ENCODE assay signal across 8 cellular contexts in genomic region chr16:57147381-57148191, GRCh38. TPM values are rescaled to one million over a fixed set of nuclear protein-coding genes. Genes with fewer than 3 reads are reported as not detected.
DNase-seq lines count a peak whose midpoint lies in the region; ATAC-seq and TF ChIP-seq lines count a peak whose summit lies in the region.

No MANE protein-coding gene starts in this region.

- H3K27me3 ChIP-seq in thyroid gland = no peaks in the 10 kb centered on the region

- H3K4me3 Mint-ChIP-seq in activated naive CD4-positive, alpha-beta T cell treated with anti-CD3 and anti-CD28 coated beads, Interleukin-2, amount 50 U/mL, for 24 hours = no peak overlapping the region
- H3K4me3 Mint-ChIP-seq in brain = peak overlapping the region in 3 of 5 experiments; percentile 24 to 40 (median 31)
- no peak overlapping the region for H3K4me3 Mint-ChIP-seq in T-cell
- H3K4me3 Mint-ChIP-seq in activated CD4-positive, alpha-beta memory T cell treated with anti-CD3 and anti-CD28 coated beads, Interleukin-2, amount 10 ng/mL, durations not matched to agents 7 days and 5 days = no peak overlapping the region

- CTCF ChIA-PET in T-cell (lab: Charles Lee) = no interaction called here
- CTCF ChIA-PET in activated CD4-positive, alpha-beta memory T cell treated with anti-CD3 and anti-CD28 coated beads, Interleukin-2, amount 10 ng/mL, durations not matched to agents 7 days and 5 days (lab: Charles Lee) = interaction anchor here (1.0 kb wide), 1 partner anchor 63 kb away, joined by 3 read pairs; no protein-coding TSS in a partner anchor

- WGBS in thyroid gland, 2 donors = 30 to 44% methylated on average over 14 of the region's 14 CpGs

- peak overlapping the region in 2 of 3 donors; percentile 17 to 49 for H3K27ac ChIP-seq in thyroid gland

- no peak for DNase-seq in activated naive CD4-positive, alpha-beta T cell treated with anti-CD3 and anti-CD28 coated beads, Interleukin-2, amount 50 U/mL, for 16 hours
- DNase-seq in left kidney (ENCODE audit: low read depth, low spot score) = peak; percentile 63
- peak; percentile 70 to 81 for DNase-seq in thyroid gland
- DNase-seq in T-cell = no peak
- no peak for DNase-seq in activated CD4-positive, alpha-beta memory T cell treated with anti-CD3 and anti-CD28 coated beads, Interleukin-2, amount 10 ng/mL, durations not matched to agents 7 days and 5 days
- no peak for DNase-seq in SKM-1 treated with dmso at 0.1 percent for 144 hours (lab: John Stamatoyannopoulos, UW; ENCODE audit: unreplicated experiment)

- no peak overlapping the region for H3K4me3 ChIP-seq in thyroid gland (replicated peaks in 1 of 3)

- TF ChIP-seq POLR2A in thyroid gland (IDR thresholded peaks at IDR 0.05) = no peak

- ATAC-seq in T-cell (replicated peaks in 1 of 4) = no peak

- no peaks in the 10 kb centered on the region for H3K9me3 ChIP-seq in thyroid gland

- peak overlapping the region; percentile 59 for H3K27ac Mint-ChIP-seq in activated naive CD4-positive, alpha-beta T cell treated with anti-CD3 and anti-CD28 coated beads, Interleukin-2, amount 50 U/mL, for 24 hours
- H3K27ac Mint-ChIP-seq in brain (peak overlapping the region; percentile 44 to 98 (median 88)), T-cell (peak overlapping the region in 1 of 2 donors; percentile 34)
- H3K27ac Mint-ChIP-seq in activated CD4-positive, alpha-beta memory T cell treated with anti-CD3 and anti-CD28 coated beads, Interleukin-2, amount 10 ng/mL, durations not matched to agents 7 days and 5 days = no peak overlapping the region

- no peaks in the 10 kb centered on the region for H3K36me3 ChIP-seq in thyroid gland

- H3K4me1 ChIP-seq in thyroid gland = peaks cover 36 to 77% of the 10 kb centered on the region in 2 donors

- intact Hi-C loops in thyroid gland (cut with DNase I) = no loop called here

- no peaks in the 10 kb centered on the region for H3K9me3 Mint-ChIP-seq in activated naive CD4-positive, alpha-beta T cell treated with anti-CD3 and anti-CD28 coated beads, Interleukin-2, amount 50 U/mL, for 24 hours
- H3K9me3 Mint-ChIP-seq in brain (peaks cover 0 to 4% (median 0%) of the 10 kb centered on the region in 5 experiments), T-cell (no peaks in the 10 kb centered on the region)
- H3K9me3 Mint-ChIP-seq in activated CD4-positive, alpha-beta memory T cell treated with anti-CD3 and anti-CD28 coated beads, Interleukin-2, amount 10 ng/mL, durations not matched to agents 7 days and 5 days = no peaks in the 10 kb centered on the region

- POLR2A ChIA-PET in T-cell (lab: Charles Lee) = no interaction called here
- POLR2A ChIA-PET in activated CD4-positive, alpha-beta memory T cell treated with anti-CD3 and anti-CD28 coated beads, Interleukin-2, amount 10 ng/mL, durations not matched to agents 7 days and 5 days (lab: Charles Lee) = interaction anchor here (1.5 kb wide), 1 partner anchor 38 kb away, joined by 3 read pairs; no protein-coding TSS in a partner anchor

- no peaks in the 10 kb centered on the region for H3K36me3 Mint-ChIP-seq in activated naive CD4-positive, alpha-beta T cell treated with anti-CD3 and anti-CD28 coated beads, Interleukin-2, amount 50 U/mL, for 24 hours
- H3K36me3 Mint-ChIP-seq in brain (peaks cover 10% of the 10 kb centered on the region), T-cell (peaks cover 7% of the 10 kb centered on the region)
- H3K36me3 Mint-ChIP-seq in activated CD4-positive, alpha-beta memory T cell treated with anti-CD3 and anti-CD28 coated beads, Interleukin-2, amount 10 ng/mL, durations not matched to agents 7 days and 5 days (ENCODE audit: low read depth) = peaks cover 6% of the 10 kb centered on the region

- H3K4me1 Mint-ChIP-seq in activated naive CD4-positive, alpha-beta T cell treated with anti-CD3 and anti-CD28 coated beads, Interleukin-2, amount 50 U/mL, for 24 hours = peaks cover 22% of the 10 kb centered on the region
- H3K4me1 Mint-ChIP-seq in brain = peaks cover 71% of the 10 kb centered on the region
- H3K4me1 Mint-ChIP-seq in T-cell = peaks cover 24 to 55% (median 40%) of the 10 kb centered on the region in 3 donors
- H3K4me1 Mint-ChIP-seq in activated CD4-positive, alpha-beta memory T cell treated with anti-CD3 and anti-CD28 coated beads, Interleukin-2, amount 10 ng/mL, durations not matched to agents 7 days and 5 days = peaks cover 8% of the 10 kb centered on the region

- no peak for TF ChIP-seq CTCF in brain (conservative IDR thresholded peaks at IDR 0.05)
- no peak for TF ChIP-seq CTCF in thyroid gland (IDR thresholded peaks at IDR 0.05)

- no peaks in the 10 kb centered on the region for H3K27me3 Mint-ChIP-seq in activated naive CD4-positive, alpha-beta T cell treated with anti-CD3 and anti-CD28 coated beads, Interleukin-2, amount 50 U/mL, for 24 hours
- H3K27me3 Mint-ChIP-seq in brain (peaks cover 7% of the 10 kb centered on the region), T-cell (no peaks in the 10 kb centered on the region)
- H3K27me3 Mint-ChIP-seq in activated CD4-positive, alpha-beta memory T cell treated with anti-CD3 and anti-CD28 coated beads, Interleukin-2, amount 10 ng/mL, durations not matched to agents 7 days and 5 days = no peaks in the 10 kb centered on the region

RNA-seq across cellular contexts. Expression of gene PSME3IP1, which starts 38.3 kb away (rescaled TPM):
- polyA plus RNA-seq in brain (ENCODE audit: insufficient read depth, low read depth, low replicate concordance) = 208 TPM
- total RNA-seq in thyroid gland = 10 to 100 TPM; 64.7 to 96.3 (median 78.9) TPM
- 100 to 1,000 TPM; 132 to 145 (median 144) TPM for total RNA-seq in T-cell
- total RNA-seq in activated CD4-positive, alpha-beta memory T cell treated with anti-CD3 and anti-CD28 coated beads, Interleukin-2, amount 10 ng/mL, durations not matched to agents 7 days and 5 days = 100 to 1,000 TPM; 112 to 115 TPM

RNA-seq across cellular contexts. Expression of gene RSPRY1, which starts 38.5 kb away (rescaled TPM):
- 22.6 TPM for polyA plus RNA-seq in brain (ENCODE audit: insufficient read depth, low read depth, low replicate concordance)
- total RNA-seq in thyroid gland (10 to 100 TPM; 42.6 to 59.2 (median 53.9) TPM), T-cell (10 to 100 TPM; 25.0 to 32.0 (median 28.2) TPM)
- 10 to 100 TPM; 34.1 to 39.3 TPM for total RNA-seq in activated CD4-positive, alpha-beta memory T cell treated with anti-CD3 and anti-CD28 coated beads, Interleukin-2, amount 10 ng/mL, durations not matched to agents 7 days and 5 days

RNA-seq across cellular contexts. Expression of gene CPNE2, which starts 55.2 kb away (rescaled TPM):
- polyA plus RNA-seq in brain (ENCODE audit: insufficient read depth, low read depth, low replicate concordance) = 87.8 TPM
- total RNA-seq in thyroid gland = 10 to 100 TPM; 26.6 to 33.3 (median 29.2) TPM
- 1 to 10 TPM; 5.5 to 9.3 (median 6.1) TPM for total RNA-seq in T-cell
- total RNA-seq in activated CD4-positive, alpha-beta memory T cell treated with anti-CD3 and anti-CD28 coated beads, Interleukin-2, amount 10 ng/mL, durations not matched to agents 7 days and 5 days = 1 to 10 TPM; 4.6 to 4.8 TPM

Comparison
In these comparisons a context has a peak if more than half of its experiments do, and no peak if none do; other contexts are left out.
1. H3K4me3 Mint-ChIP-seq: peak in brain (3 of 5); none in activated naive CD4-positive, alpha-beta T cell treated with anti-CD3 and anti-CD28 coated beads, Interleukin-2, amount 50 U/mL, for 24 hours (single experiment), T-cell (0 of 3) and activated CD4-positive, alpha-beta memory T cell treated with anti-CD3 and anti-CD28 coated beads, Interleukin-2, amount 10 ng/mL, durations not matched to agents 7 days and 5 days (single experiment).
2. DNase-seq: peak in left kidney (single experiment) and thyroid gland (2 of 2); none in activated naive CD4-positive, alpha-beta T cell treated with anti-CD3 and anti-CD28 coated beads, Interleukin-2, amount 50 U/mL, for 16 hours (single experiment), T-cell (0 of 34), activated CD4-positive, alpha-beta memory T cell treated with anti-CD3 and anti-CD28 coated beads, Interleukin-2, amount 10 ng/mL, durations not matched to agents 7 days and 5 days (single experiment) and SKM-1 treated with dmso at 0.1 percent for 144 hours (single experiment).